In genomic region chrX:1422135-1422465, GRCh38 we compare ENCODE assay signal across 25 cellular contexts.
"Had no signal": no experiment of that assay in that cellular context is flagged by ENCODE, and none has a peak within 500 bp of the region (broad histone marks: within the 10 kb centered on the region; RNA-seq: fewer than 3 reads in every experiment).

No MANE protein-coding gene starts in this region.

- ATAC-seq: activated CD4-positive, CD25-positive, alpha-beta regulatory T cell treated with anti-CD3 and anti-CD28 coated beads, Interleukin-2, amount 50 U/mL, for 24 hours; activated CD8-positive, alpha-beta T cell treated with anti-CD3 and anti-CD28 coated beads for 36 hours had no signal

- DNase-seq: activated CD4-positive, alpha-beta T cell treated with anti-CD3 and anti-CD28 coated beads for 4 hours; activated CD8-positive, alpha-beta T cell treated with anti-CD3 and anti-CD28 coated beads for 36 hours; activated gamma-delta T cell; activated naive CD4-positive, alpha-beta T cell treated with anti-CD3 and anti-CD28 coated beads for 36 hours; amygdala; brain microvascular endothelial cell; cerebellar nuclear complex; Kasumi-1; KBM-7; NCI-H1048; NCI-H1417; NCI-H1694; NCI-H2029; NCI-H2107; NCI-H2171 treated with DMSO at 0.1 percent for 48 hours; NCI-H226; NCI-H526 treated with DMSO at 0.1 percent for 48 hours; SHP77 treated with DMSO at 0.1 percent for 48 hours had no signal

- H3K4me3 Mint-ChIP-seq: activated CD8-positive, alpha-beta T cell treated with anti-CD3 and anti-CD28 coated beads for 36 hours; activated naive CD4-positive, alpha-beta T cell treated with anti-CD3 and anti-CD28 coated beads for 36 hours; activated naive CD8-positive, alpha-beta T cell; activated T-cell treated with anti-CD3 and anti-CD28 coated beads, Interleukin-2, amount 50 U/mL, for 24 hours; activated T-helper 1 cell treated with anti-CD3 and anti-CD28 coated beads, Interleukin-12 subunit alpha, Interleukin-12 subunit beta, Interleukin-2, Interleukin-4 antibody, amounts not matched to agents 30 ng/mL and 10 ng/mL and 1 ng/mL, durations not matched to agents 14 hours and 24 hours and 36 hours; T-helper 1 cell treated with Interleukin-12 subunit alpha and Interleukin-12 subunit beta and Interleukin-4 antibody, amounts not matched to agents 30 μg/mL and 1 μg/mL, for 36 hours had no signal

- H3K27ac ChIP-seq: brain microvascular endothelial cell, cardiac muscle cell had no signal

- H3K27ac Mint-ChIP-seq: activated CD8-positive, alpha-beta T cell treated with anti-CD3 and anti-CD28 coated beads for 36 hours; activated naive CD4-positive, alpha-beta T cell treated with anti-CD3 and anti-CD28 coated beads for 36 hours; activated T-cell treated with anti-CD3 and anti-CD28 coated beads, Interleukin-2, amount 50 U/mL, for 24 hours; activated T-helper 1 cell treated with anti-CD3 and anti-CD28 coated beads, Interleukin-12 subunit alpha, Interleukin-12 subunit beta, Interleukin-2, Interleukin-4 antibody, amounts not matched to agents 30 ng/mL and 10 ng/mL and 1 ng/mL, durations not matched to agents 14 hours and 24 hours and 36 hours; T-helper 1 cell treated with Interleukin-12 subunit alpha and Interleukin-12 subunit beta and Interleukin-4 antibody, amounts not matched to agents 30 μg/mL and 1 μg/mL, for 36 hours had no signal

- H3K27me3 Mint-ChIP-seq: activated CD8-positive, alpha-beta T cell treated with anti-CD3 and anti-CD28 coated beads for 36 hours; activated naive CD8-positive, alpha-beta T cell; activated T-cell treated with anti-CD3 and anti-CD28 coated beads, Interleukin-2, amount 50 U/mL, for 24 hours had no signal

- H3K4me3 ChIP-seq: cardiac muscle cell had no signal

- FAIRE-seq: RCC 7860 had no signal

- H3K27me3 ChIP-seq: brain microvascular endothelial cell, cardiac muscle cell had no signal

- H3K36me3 ChIP-seq: cardiac muscle cell had no signal
